In genomic region chr12:26961803-26962202, GRCh38 we compare ENCODE assay signal across 1 cellular context.
TF ChIP-seq lines count a peak whose summit lies in the region.

No MANE protein-coding gene starts in this region.

TF ChIP-seq in K562, 482 proteins besides CTCF, POLR2A, EP300 and RAD21:
- no peak for TF ChIP-seq ZFPM2 (CRISPR knock-in tag; IDR thresholded peaks at IDR 0.05)
- TF ChIP-seq NRF1 (conservative IDR thresholded peaks at IDR 0.05 in 1 of 2, IDR thresholded peaks at IDR 0.05 in 1 of 2) = no peak
- no peak for TF ChIP-seq ZNF282 (CRISPR knock-in tag; IDR thresholded peaks at IDR 0.05)
- TF ChIP-seq ZNF407 (IDR thresholded peaks at IDR 0.05; ENCODE audit: low read depth) = no peak
- TF ChIP-seq, protein P1, sequence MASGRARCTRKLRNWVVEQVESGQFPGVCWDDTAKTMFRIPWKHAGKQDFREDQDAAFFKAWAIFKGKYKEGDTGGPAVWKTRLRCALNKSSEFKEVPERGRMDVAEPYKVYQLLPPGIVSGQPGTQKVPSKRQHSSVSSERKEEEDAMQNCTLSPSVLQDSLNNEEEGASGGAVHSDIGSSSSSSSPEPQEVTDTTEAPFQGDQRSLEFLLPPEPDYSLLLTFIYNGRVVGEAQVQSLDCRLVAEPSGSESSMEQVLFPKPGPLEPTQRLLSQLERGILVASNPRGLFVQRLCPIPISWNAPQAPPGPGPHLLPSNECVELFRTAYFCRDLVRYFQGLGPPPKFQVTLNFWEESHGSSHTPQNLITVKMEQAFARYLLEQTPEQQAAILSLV (tag; IDR thresholded peaks at IDR 0.05) = no peak
- no peak for TF ChIP-seq EZH2 (IDR thresholded peaks at IDR 0.05; ENCODE audit: borderline replicate concordance, low read depth, low read length)
- TF ChIP-seq MAZ (CRISPR knock-in tag; conservative IDR thresholded peaks at IDR 0.05 in 1 of 2, IDR thresholded peaks at IDR 0.05 in 1 of 2) = no peak
- no peak for TF ChIP-seq FOXJ3 (CRISPR knock-in tag; IDR thresholded peaks at IDR 0.05)
- TF ChIP-seq CBFA2T3 (IDR thresholded peaks at IDR 0.05) = no peak
- no peak for TF ChIP-seq WHSC1 (IDR thresholded peaks at IDR 0.05; ENCODE audit: low read length)
